In the genomic region with DNA sequence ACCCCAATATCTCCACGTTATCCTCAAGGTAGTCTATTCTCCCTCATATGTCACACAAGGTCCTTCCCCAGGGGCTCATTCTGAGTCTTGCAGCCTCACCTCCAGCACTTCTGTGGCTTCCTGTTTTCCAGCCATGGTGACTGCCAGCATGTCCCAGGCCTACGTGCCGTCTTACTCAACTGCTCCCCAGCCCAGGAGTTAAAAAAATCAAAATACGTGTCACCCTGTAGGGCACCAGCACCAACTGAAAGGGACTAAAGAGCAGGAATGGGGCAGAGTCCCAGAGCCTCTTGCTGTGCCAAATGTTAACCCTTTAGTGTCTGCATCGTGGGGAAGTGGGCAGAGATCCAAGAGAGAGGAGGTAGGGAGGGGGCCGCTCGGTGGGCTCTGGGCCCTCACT, we compare ENCODE assay signal across 1 cellular context.
A peak's percentile ranks its signal among the peaks of the same experiment; 100 is the strongest.
TF ChIP-seq lines count a peak whose summit lies in the region.

No MANE protein-coding gene starts in this region.

TF ChIP-seq in HepG2, 621 proteins besides CTCF, POLR2A, EP300 and RAD21 (continued from another document):
- TF ChIP-seq MZF1 (CRISPR knock-in tag; IDR thresholded peaks at IDR 0.05; ENCODE audit: borderline replicate concordance) (no peak), LCORL (IDR thresholded peaks at IDR 0.05) (no peak), LCORL (CRISPR knock-in tag; IDR thresholded peaks at IDR 0.05) (0 out of 2 replicates have a peak, but pooled peaks have one; percentile 16), RFXAP (CRISPR knock-in tag; IDR thresholded peaks at IDR 0.05; ENCODE audit: borderline replicate concordance) (no peak)
